Comparison of ENCODE assay signal across 8 cellular contexts in genomic region chr2:239882335-239882734, GRCh38.
DNase-seq lines count a peak whose midpoint lies in the region; ATAC-seq and TF ChIP-seq lines count a peak whose summit lies in the region.

No MANE protein-coding gene starts in this region.

- H3K4me1 ChIP-seq in ovary (ENCODE audit: insufficient read depth) (peaks cover 8% of the 10 kb centered on the region), vagina (no peaks in the 10 kb centered on the region)

- TF ChIP-seq CTCF in GM12873 (IDR thresholded peaks at IDR 0.05; ENCODE audit: insufficient read depth, low read depth, low read length, missing control alignments), result peak; percentile 76
- peak; percentile 43 for TF ChIP-seq CTCF in fibroblast of mammary gland (conservative IDR thresholded peaks at IDR 0.05; ENCODE audit: control insufficient read depth, insufficient read depth, low read depth, low read length)
- TF ChIP-seq CTCF in ovary (IDR thresholded peaks at IDR 0.05), result peak; percentile 30 to 56 (median 42)
- TF ChIP-seq CTCF in vagina (IDR thresholded peaks at IDR 0.05), result peak; percentile 51 to 70 (median 61)

- no peak for TF ChIP-seq EP300 in ovary (IDR thresholded peaks at IDR 0.05)

- H3K9me3 ChIP-seq in ovary (no peaks in the 10 kb centered on the region), vagina (peaks cover 17% of the 10 kb centered on the region)

- H3K4me3 ChIP-seq in fibroblast of mammary gland (ENCODE audit: control insufficient read depth, low read depth, low read length) (no peak overlapping the region), ovary (no peak overlapping the region), vagina (no peak overlapping the region)

- intact Hi-C loops in ovary (cut with DNase I), result loop anchor here in 2 of 4 donors (5.0 kb wide), 2 partner anchors 845 to 850 kb away; no protein-coding TSS in a partner anchor
- intact Hi-C loops in vagina (cut with DNase I), result no loop called here

- 21 to 30% (median 24%) methylated on average over 5 of the region's 5 CpGs for WGBS in ovary, 3 donors

- H3K27ac ChIP-seq in ovary (peak overlapping the region in 1 of 2 donors; percentile 40), vagina (no peak overlapping the region)

- H3K36me3 ChIP-seq in ovary, result no peaks in the 10 kb centered on the region
- no peaks in the 10 kb centered on the region for H3K36me3 ChIP-seq in vagina

- no peak for ATAC-seq in HG02571 (IDR thresholded peaks at IDR 0.05; ENCODE audit: unreplicated experiment)

- H3K27me3 ChIP-seq in ovary, result no peaks in the 10 kb centered on the region
- no peaks in the 10 kb centered on the region for H3K27me3 ChIP-seq in vagina

- DNase-seq in NCI-H345 (lab: John Stamatoyannopoulos, UW) (peak; percentile 43), activated T-cell treated with anti-CD3 and anti-CD28 coated beads for 48 hours (ENCODE audit: low read depth) (peak; percentile 27), fibroblast of mammary gland (ENCODE audit: low read depth) (peak; percentile 34), ovary (peak; percentile 42 to 64 (median 53)), vagina (ENCODE audit: extremely low spot score in 2 of 2) (peak in 1 of 2 donors; percentile 70), NCI-H510A treated with DMSO at 0.1 percent for 48 hours (lab: John Stamatoyannopoulos, UW) (no peak)

- TF ChIP-seq POLR2A in ovary (IDR thresholded peaks at IDR 0.05) (no peak), vagina (IDR thresholded peaks at IDR 0.05) (no peak)
